Comparison of ENCODE assay signal across 18 cellular contexts in the genomic region with DNA sequence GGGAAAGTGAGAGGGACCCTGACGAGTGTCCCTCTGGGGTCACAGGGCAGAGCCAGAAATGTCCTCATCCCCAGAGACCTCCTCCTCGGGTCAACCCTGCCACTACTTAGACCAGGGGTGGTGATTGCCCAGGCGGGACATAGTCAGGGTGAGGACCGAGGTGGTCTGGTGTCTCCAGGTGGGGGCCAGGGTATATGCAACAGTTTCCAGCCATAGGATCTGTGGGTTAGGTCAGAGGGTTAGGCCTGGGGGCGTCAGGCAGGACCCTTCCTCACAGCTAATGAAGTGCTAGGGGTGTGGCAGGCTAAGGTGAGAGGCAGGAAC. TPM values are rescaled to one million over a fixed set of nuclear protein-coding genes. Genes with fewer than 3 reads are reported as not detected.
DNase-seq lines count a peak whose midpoint lies in the region; ATAC-seq and TF ChIP-seq lines count a peak whose summit lies in the region.
"Had no signal": no experiment of that assay in that cellular context is flagged by ENCODE, and none has a peak within 500 bp of the region (broad histone marks: within the 10 kb centered on the region; RNA-seq: fewer than 3 reads in every experiment).

No MANE protein-coding gene starts in this region.

- H3K27ac ChIP-seq in esophagus squamous epithelium (peak overlapping the region; percentile 14 to 81 (median 70)), aorta (ENCODE audit: low read depth in 1 of 2, low read length in 2 of 2) (no peak overlapping the region)

- no peak overlapping the region for H3K4me3 ChIP-seq in esophagus squamous epithelium
- no peak overlapping the region for H3K4me3 ChIP-seq in aorta (ENCODE audit: low read length in 2 of 2)
- H3K4me3 ChIP-seq: body of pancreas, tibial artery had no signal

- peaks cover 6 to 47% (median 11%) of the 10 kb centered on the region in 3 donors for H3K4me1 ChIP-seq in esophagus squamous epithelium
- H3K4me1 ChIP-seq in aorta (ENCODE audit: control insufficient read depth in 1 of 2, insufficient read depth in 2 of 2, low read length in 2 of 2) = no peaks in the 10 kb centered on the region
- H3K4me1 ChIP-seq: body of pancreas had no signal

- no peak for TF ChIP-seq CTCF in esophagus squamous epithelium (IDR thresholded peaks at IDR 0.05)

- 50% methylated on average over 1 of the region's 5 CpGs; no CpG with 5 or more reads in 1 of the 2 donors for WGBS in esophagus squamous epithelium, 2 donors
- WGBS in aorta, 2 donors = 88 to 92% methylated on average over 5 of the region's 5 CpGs

- intact Hi-C loops in left ventricle myocardium superior (cut with micrococcal nuclease) (no loop called here), left cardiac atrium (cut with DNase I) (no loop called here), esophagus squamous epithelium (cut with DNase I) (no loop called here), sciatic nerve (cut with DNase I) (no loop called here), aorta (cut with DNase I) (no loop called here)

- H3K36me3 ChIP-seq in esophagus squamous epithelium = no peaks in the 10 kb centered on the region
- H3K36me3 ChIP-seq in aorta (ENCODE audit: control insufficient read depth in 1 of 2, insufficient read depth in 2 of 2, low read length in 1 of 2) = no peaks in the 10 kb centered on the region
- H3K36me3 ChIP-seq: tibial artery had no signal

- H3K27me3 ChIP-seq in esophagus squamous epithelium = peaks cover 0 to 13% (median 0%) of the 10 kb centered on the region in 4 donors
- no peaks in the 10 kb centered on the region for H3K27me3 ChIP-seq in aorta (ENCODE audit: control insufficient read depth in 1 of 2, insufficient read depth in 2 of 2, low read length in 1 of 2)
- H3K27me3 ChIP-seq: body of pancreas had no signal

- peak; percentile 8 for DNase-seq in left ventricle myocardium superior
- no peak for DNase-seq in left cardiac atrium
- no peak for DNase-seq in esophagus squamous epithelium (lab: John Stamatoyannopoulos, UW)
- DNase-seq in sciatic nerve (ENCODE audit: low spot score) = no peak
- peak in 1 of 2 donors; percentile 20 for DNase-seq in aorta
- DNase-seq in activated T-cell treated with anti-CD3 and anti-CD28 coated beads, Interleukin-2, amount 50 U/mL, for 1 hour = no peak
- DNase-seq: activated CD4-positive, alpha-beta T cell treated with anti-CD3 and anti-CD28 coated beads, Interleukin-2, amount 50 U/mL, for 48 hours; activated naive CD4-positive, alpha-beta T cell treated with anti-CD3 and anti-CD28 coated beads, Interleukin-2, amount 50 U/mL, for 16 hours; activated T-cell treated with anti-CD3 and anti-CD28 coated beads, Interleukin-2, amount 50 U/mL, for 24 hours; body of pancreas; CD4-positive, CD25-positive, alpha-beta regulatory T cell; dermis blood vessel endothelial cell; naive B cell; NCI-H1694 treated with DMSO at 0.1 percent for 48 hours; RPMI8226; tibial artery had no signal

- no peak for TF ChIP-seq POLR2A in esophagus squamous epithelium (IDR thresholded peaks at IDR 0.05)

- no peak for ATAC-seq in left ventricle myocardium superior
- ATAC-seq in left cardiac atrium = no peak
- peak; percentile 6 for ATAC-seq in sciatic nerve
- ATAC-seq in aorta (ENCODE audit: low FRiP score) = peak; percentile 17
- ATAC-seq in GM19452 (IDR thresholded peaks at IDR 0.05; ENCODE audit: unreplicated experiment) = no peak
- ATAC-seq in HG02610 (IDR thresholded peaks at IDR 0.05; ENCODE audit: unreplicated experiment) = no peak
- ATAC-seq: body of pancreas had no signal

- no peaks in the 10 kb centered on the region for H3K9me3 ChIP-seq in esophagus squamous epithelium
- H3K9me3 ChIP-seq in aorta (ENCODE audit: control insufficient read depth, low read length) = no peaks in the 10 kb centered on the region
- H3K9me3 ChIP-seq: body of pancreas, tibial artery had no signal

RNA-seq across cellular contexts. Expression of gene FBLN2, which starts 22.3 kb away (rescaled TPM):
- 53.8 TPM for total RNA-seq in left ventricle myocardium superior
- 100 to 1,000 TPM; 178 to 256 TPM for total RNA-seq in left cardiac atrium
- total RNA-seq in esophagus squamous epithelium = 100 to 1,000 TPM in 1 of 4 donors, 10 to 100 TPM in 2, 1 to 10 TPM in 1; 6.3 to 122 (median 25.7) TPM
- 236 TPM for total RNA-seq in sciatic nerve
- 100 to 1,000 TPM; 117 to 494 TPM for total RNA-seq in aorta
- polyA plus RNA-seq in aorta = 10 to 100 TPM; 16.7 to 19.9 TPM
- total RNA-seq: CD4-positive, CD25-positive, alpha-beta regulatory T cell had no signal
- polyA plus RNA-seq: CD4-positive, CD25-positive, alpha-beta regulatory T cell had no signal

RNA-seq across cellular contexts. Expression of gene HDAC11, which starts 46.5 kb away (rescaled TPM):
- total RNA-seq in left ventricle myocardium superior (39.8 TPM), left cardiac atrium (10 to 100 TPM; 27.6 to 36.0 TPM), esophagus squamous epithelium (10 to 100 TPM in 3 of 4 donors, 1 to 10 TPM in 1; 8.1 to 25.4 (median 12.3) TPM), sciatic nerve (38.8 TPM), aorta (10 to 100 TPM; 16.8 to 19.9 TPM)
- polyA plus RNA-seq in aorta = 10 to 100 TPM; 18.9 to 22.2 TPM

Comparison
In these comparisons a context has a peak if more than half of its experiments do, and no peak if none do; other contexts are left out.
1. ATAC-seq: peak in sciatic nerve (single experiment) and aorta (single experiment); none in left ventricle myocardium superior (single experiment), left cardiac atrium (0 of 2), GM19452 (single experiment) and HG02610 (single experiment).
2. H3K27ac ChIP-seq: peak in esophagus squamous epithelium (4 of 4); none in aorta (0 of 2).